8 cellular contexts compared by ENCODE assay signal in genomic region chr19:55624109-55625003, GRCh38. TPM values are rescaled to one million over a fixed set of nuclear protein-coding genes. Genes with fewer than 3 reads are reported as not detected.
DNase-seq lines count a peak whose midpoint lies in the region; ATAC-seq and TF ChIP-seq lines count a peak whose summit lies in the region.

TSS of gene ZNF784 (minus strand) at chr19:55624566. CDS start at chr19:55624561, 5 bp downstream.

- peak within 1 kb of the TSS; percentile 91 for H3K4me3 Mint-ChIP-seq in activated CD4-positive, alpha-beta T cell treated with anti-CD3 and anti-CD28 coated beads, Interleukin-2, amount 10 ng/mL, durations not matched to agents 7 days and 5 days

- peak within 1 kb of the TSS; percentile 94 to 99 for H3K27ac ChIP-seq in coronary artery

- POLR2A ChIA-PET in activated CD4-positive, alpha-beta T cell treated with anti-CD3 and anti-CD28 coated beads, Interleukin-2, amount 10 ng/mL, durations not matched to agents 7 days and 5 days (lab: Charles Lee) = interaction anchor here (0.5 kb wide), 1 partner anchor 16 kb away, joined by 3 read pairs; no protein-coding TSS in a partner anchor

- peaks cover 8% of the 10 kb centered on the region for H3K36me3 Mint-ChIP-seq in activated CD4-positive, alpha-beta T cell treated with anti-CD3 and anti-CD28 coated beads, Interleukin-2, amount 10 ng/mL, durations not matched to agents 7 days and 5 days (ENCODE audit: low read depth)

- H3K9me3 Mint-ChIP-seq in activated CD4-positive, alpha-beta T cell treated with anti-CD3 and anti-CD28 coated beads, Interleukin-2, amount 10 ng/mL, durations not matched to agents 7 days and 5 days = peaks cover 3% of the 10 kb centered on the region

- peaks cover 55% of the 10 kb centered on the region for H3K4me1 Mint-ChIP-seq in activated CD4-positive, alpha-beta T cell treated with anti-CD3 and anti-CD28 coated beads, Interleukin-2, amount 10 ng/mL, durations not matched to agents 7 days and 5 days

- TF ChIP-seq CTCF in GM12865 (IDR thresholded peaks at IDR 0.05; ENCODE audit: insufficient read depth, low read depth, low read length, missing control alignments) (no peak), coronary artery (IDR thresholded peaks at IDR 0.05) (no peak)

- DNase-seq in GM12865 (ENCODE audit: low read depth) (peak; percentile 96), NCI-H526 (lab: John Stamatoyannopoulos, UW) (peak; percentile 93 to 99), coronary artery (ENCODE audit: low spot score) (peak; percentile 93), left lobe of liver (ENCODE audit: low spot score) (peak; percentile 92)
- peak; percentile 92 for DNase-seq in activated CD4-positive, alpha-beta T cell treated with anti-CD3 and anti-CD28 coated beads, Interleukin-2, amount 10 ng/mL, durations not matched to agents 7 days and 5 days
- DNase-seq in stimulated activated CD4-positive, alpha-beta T cell treated with anti-CD3 and anti-CD28 coated beads, Interleukin-1b, Interleukin-23, amount 100 ng/mL, for 4 hours (ENCODE audit: low read depth in 2 of 2) = peak; percentile 95

- H3K27ac Mint-ChIP-seq in activated CD4-positive, alpha-beta T cell treated with anti-CD3 and anti-CD28 coated beads, Interleukin-2, amount 10 ng/mL, durations not matched to agents 7 days and 5 days = peak within 1 kb of the TSS; percentile 99

- H3K27me3 Mint-ChIP-seq in activated CD4-positive, alpha-beta T cell treated with anti-CD3 and anti-CD28 coated beads, Interleukin-2, amount 10 ng/mL, durations not matched to agents 7 days and 5 days = peaks cover 12% of the 10 kb centered on the region

- H3K4me3 ChIP-seq in GM12865 (ENCODE audit: low read depth, low read length) (peak within 1 kb of the TSS; percentile 67), coronary artery (peak within 1 kb of the TSS; percentile 84)

- CTCF ChIA-PET in activated CD4-positive, alpha-beta T cell treated with anti-CD3 and anti-CD28 coated beads, Interleukin-2, amount 10 ng/mL, durations not matched to agents 7 days and 5 days (lab: Charles Lee) = interaction anchor here (0.9 to 4.7 kb wide), 9 partner anchors 9 to 322 kb away, joined by 3 to 19 read pairs (median 5); partner anchors contain the start of gene ZNF581

- peak; percentile 61 for ATAC-seq in HG03442 (IDR thresholded peaks at IDR 0.05; ENCODE audit: unreplicated experiment)
- ATAC-seq in left lobe of liver = peak; percentile 93
- no peak for ATAC-seq in HG02981 (IDR thresholded peaks at IDR 0.05; ENCODE audit: unreplicated experiment)

RNA-seq across cellular contexts. Expression of gene ZNF784, which starts in this region (rescaled TPM):
- total RNA-seq in activated CD4-positive, alpha-beta T cell treated with anti-CD3 and anti-CD28 coated beads, Interleukin-2, amount 10 ng/mL, durations not matched to agents 7 days and 5 days = 1 to 10 TPM; 4.3 to 5.8 TPM
- total RNA-seq in left lobe of liver = 5.3 TPM
